In genomic region chr4:3546686-3547085, GRCh38 we compare ENCODE assay signal across 5 cellular contexts. TPM values are rescaled to one million over a fixed set of nuclear protein-coding genes. Genes with fewer than 3 reads are reported as not detected.
A peak's percentile ranks its signal among the peaks of the same experiment; 100 is the strongest.
DNase-seq lines count a peak whose midpoint lies in the region; ATAC-seq and TF ChIP-seq lines count a peak whose summit lies in the region.
"Not testable (repeated sequence)": the region's sequence is repeated elsewhere in the genome, so short reads cannot be mapped to it uniquely, and the experiment has no call there.

No MANE protein-coding gene starts in this region.

- H3K4me3 Mint-ChIP-seq in activated CD8-positive, alpha-beta memory T cell treated with anti-CD3 and anti-CD28 coated beads, Interleukin-2, amount 10 ng/mL, durations not matched to agents 7 days and 5 days, result not testable (repeated sequence)
- peak overlapping the region; percentile 44 for H3K4me3 Mint-ChIP-seq in neural crest cell

- not testable (repeated sequence) for H3K9me3 Mint-ChIP-seq in activated CD8-positive, alpha-beta memory T cell treated with anti-CD3 and anti-CD28 coated beads, Interleukin-2, amount 10 ng/mL, durations not matched to agents 7 days and 5 days (ENCODE audit: low read depth); neural crest cell

- CTCF ChIA-PET in activated CD8-positive, alpha-beta memory T cell treated with anti-CD3 and anti-CD28 coated beads, Interleukin-2, amount 10 ng/mL, durations not matched to agents 7 days and 5 days (lab: Charles Lee), result not testable (repeated sequence)

- not testable (repeated sequence) for ATAC-seq in activated CD8-positive, alpha-beta memory T cell treated with anti-CD3 and anti-CD28 coated beads, Interleukin-2, amount 10 ng/mL, durations not matched to agents 7 days and 5 days

- H3K4me1 Mint-ChIP-seq in activated CD8-positive, alpha-beta memory T cell treated with anti-CD3 and anti-CD28 coated beads, Interleukin-2, amount 10 ng/mL, durations not matched to agents 7 days and 5 days, result not testable (repeated sequence)
- peaks cover 26% of the 10 kb centered on the region for H3K4me1 Mint-ChIP-seq in neural crest cell

- DNase-seq in RPMI7951 (ENCODE audit: low read depth), result peak; percentile 17
- peak; percentile 96 for DNase-seq in SK-MEL-5 (ENCODE audit: low read depth, low spot score)
- peak; percentile 3 for DNase-seq in activated CD8-positive, alpha-beta memory T cell treated with anti-CD3 and anti-CD28 coated beads, Interleukin-2, amount 10 ng/mL, durations not matched to agents 7 days and 5 days
- peak; percentile 95 for DNase-seq in foreskin melanocyte
- DNase-seq in neural crest cell (ENCODE audit: low read depth, low spot score), result not testable (repeated sequence)

- TF ChIP-seq CTCF in neural crest cell (conservative IDR thresholded peaks at IDR 0.05), result not testable (repeated sequence)

- H3K27ac Mint-ChIP-seq in activated CD8-positive, alpha-beta memory T cell treated with anti-CD3 and anti-CD28 coated beads, Interleukin-2, amount 10 ng/mL, durations not matched to agents 7 days and 5 days, result not testable (repeated sequence)
- peak overlapping the region; percentile 98 for H3K27ac Mint-ChIP-seq in neural crest cell (ENCODE audit: unreplicated experiment)

- not testable (repeated sequence) for H3K36me3 Mint-ChIP-seq in activated CD8-positive, alpha-beta memory T cell treated with anti-CD3 and anti-CD28 coated beads, Interleukin-2, amount 10 ng/mL, durations not matched to agents 7 days and 5 days; neural crest cell (ENCODE audit: low read depth)

- H3K27me3 Mint-ChIP-seq in activated CD8-positive, alpha-beta memory T cell treated with anti-CD3 and anti-CD28 coated beads, Interleukin-2, amount 10 ng/mL, durations not matched to agents 7 days and 5 days; neural crest cell (ENCODE audit: low read depth): not testable (repeated sequence)

- in situ Hi-C loops in SK-MEL-5 (cut with HindIII; ENCODE audit: low pct_unique_long_range_greater_than_20kb, low sequenced_read_pairs), result not testable (repeated sequence)

RNA-seq across cellular contexts. Expression of gene LRPAP1, which starts 14.5 kb away (rescaled TPM):
- total RNA-seq in RPMI7951 (2014; rRNA removed; shearing (Covaris generic)), result 50.0 and 87.4 TPM in 2 replicates
- total RNA-seq in SK-MEL-5 (2014; rRNA removed; shearing (Covaris generic)), result 528 and 584 TPM in 2 replicates
- polyA plus RNA-seq in SK-MEL-5 (2015; cell fraction: cytosol; rRNA removed), result 812 and 884 TPM in 2 replicates
- 134 TPM in 2 replicates for polyA plus RNA-seq in SK-MEL-5 (2015; cell fraction: nucleus; rRNA removed)
- 10 to 100 TPM; 77.2 to 87.6 TPM for total RNA-seq in activated CD8-positive, alpha-beta memory T cell treated with anti-CD3 and anti-CD28 coated beads, Interleukin-2, amount 10 ng/mL, durations not matched to agents 7 days and 5 days
- 106 and 116 TPM in 2 replicates for total RNA-seq in neural crest cell
